1 cellular context compared by ENCODE assay signal in genomic region chr11:83569134-83569805, GRCh38.
TF ChIP-seq lines count a peak whose summit lies in the region.

No MANE protein-coding gene starts in this region.

TF ChIP-seq in H1, 55 proteins besides CTCF, POLR2A, EP300 and RAD21 (continued from another document):
- no peak for TF ChIP-seq CHD7 (IDR thresholded peaks at IDR 0.05; ENCODE audit: insufficient replicate concordance, low read length)
- no peak for TF ChIP-seq EGR1 (IDR thresholded peaks at IDR 0.05; ENCODE audit: borderline replicate concordance, low read depth, low read length)
- TF ChIP-seq RNF2 (IDR thresholded peaks at IDR 0.05; ENCODE audit: borderline replicate concordance, low read depth, low read length, missing control alignments, poor library complexity, severe bottlenecking) = no peak
- no peak for TF ChIP-seq ASH2L (IDR thresholded peaks at IDR 0.05; ENCODE audit: low read length)
- no peak for TF ChIP-seq CHD2 (IDR thresholded peaks at IDR 0.05; ENCODE audit: low read length)
- no peak for TF ChIP-seq JUN (IDR thresholded peaks at IDR 0.05; ENCODE audit: low read depth, low read length)
- TF ChIP-seq ATF2 (IDR thresholded peaks at IDR 0.05; ENCODE audit: low read length) = no peak
- no peak for TF ChIP-seq ATF3 (IDR thresholded peaks at IDR 0.05; ENCODE audit: insufficient read depth, low read depth, low read length)
- TF ChIP-seq GTF2F1 (IDR thresholded peaks at IDR 0.05; ENCODE audit: borderline replicate concordance, low read depth, low read length) = no peak
